Comparison of ENCODE assay signal across 1 cellular context in genomic region chr7:73613954-73614735, GRCh38.
TF ChIP-seq lines count a peak whose summit lies in the region.

No MANE protein-coding gene starts in this region.

TF ChIP-seq in HepG2, 621 proteins besides CTCF, POLR2A, EP300 and RAD21 (continued from another document and continues in another):
- TF ChIP-seq RERE (CRISPR knock-in tag; IDR thresholded peaks at IDR 0.05; ENCODE audit: low read depth) = no peak
- peak; percentile 26; the same call in 1 of the 2 replicates for TF ChIP-seq SOX5 (CRISPR knock-in tag; IDR thresholded peaks at IDR 0.05; ENCODE audit: borderline replicate concordance)
- no peak for TF ChIP-seq SRSF4 (IDR thresholded peaks at IDR 0.05; ENCODE audit: low read depth, low read length, poor library complexity, severe bottlenecking)
- TF ChIP-seq NR2F2 (IDR thresholded peaks at IDR 0.05; ENCODE audit: borderline replicate concordance, low read depth) = no peak
- TF ChIP-seq ZNF142 (CRISPR knock-in tag; IDR thresholded peaks at IDR 0.05) = no peak
- peak; percentile 16; the same call in 1 of the 2 replicates for TF ChIP-seq ZNF441 (CRISPR knock-in tag; IDR thresholded peaks at IDR 0.05; ENCODE audit: borderline replicate concordance)
- TF ChIP-seq TERF1 (CRISPR knock-in tag; IDR thresholded peaks at IDR 0.05) = no peak
- TF ChIP-seq ZFP91 (CRISPR knock-in tag; IDR thresholded peaks at IDR 0.05; ENCODE audit: borderline replicate concordance) = no peak
- TF ChIP-seq CREB1 (IDR thresholded peaks at IDR 0.05) = no peak
- no peak for TF ChIP-seq CREB1 (CRISPR knock-in tag; IDR thresholded peaks at IDR 0.05)
- no peak for TF ChIP-seq KLF12 (CRISPR knock-in tag; IDR thresholded peaks at IDR 0.05; ENCODE audit: borderline replicate concordance)
- 0 out of 2 replicates have a peak, but pooled peaks have one; percentile 57 for TF ChIP-seq SAP130 (CRISPR knock-in tag; IDR thresholded peaks at IDR 0.05; ENCODE audit: low read depth)
- peak; percentile 80 for TF ChIP-seq TEAD3 (CRISPR knock-in tag; optimal IDR thresholded peaks at IDR 0.05; ENCODE audit: borderline replicate concordance)
- TF ChIP-seq ZNF207 (IDR thresholded peaks at IDR 0.05; ENCODE audit: borderline replicate concordance) = no peak
- TF ChIP-seq DMAP1 (CRISPR knock-in tag; IDR thresholded peaks at IDR 0.05) = no peak
- TF ChIP-seq FOXJ3 (CRISPR knock-in tag; IDR thresholded peaks at IDR 0.05; ENCODE audit: borderline replicate concordance) = no peak
- 0 out of 3 replicates have a peak, but pooled peaks have one; percentile 19 for TF ChIP-seq MXI1 (IDR thresholded peaks at IDR 0.05; ENCODE audit: borderline replicate concordance, low read depth, low read length)
- TF ChIP-seq MLX (CRISPR knock-in tag; IDR thresholded peaks at IDR 0.05) = no peak
- TF ChIP-seq SMC3 (IDR thresholded peaks at IDR 0.05; ENCODE audit: low read length) = no peak
- TF ChIP-seq ZFX (CRISPR knock-in tag; IDR thresholded peaks at IDR 0.05; ENCODE audit: low read depth) = peak; percentile 20; the same call in 1 of the 2 replicates
- no peak for TF ChIP-seq SIN3B (IDR thresholded peaks at IDR 0.05; ENCODE audit: low read length)
- TF ChIP-seq ZKSCAN8 (CRISPR knock-in tag; IDR thresholded peaks at IDR 0.05; ENCODE audit: borderline replicate concordance) = no peak
- TF ChIP-seq MTA3 (CRISPR knock-in tag; IDR thresholded peaks at IDR 0.05) = no peak
- no peak for TF ChIP-seq HMGXB4 (CRISPR knock-in tag; IDR thresholded peaks at IDR 0.05; ENCODE audit: borderline replicate concordance in 1 of 2, low read depth in 1 of 2)
- no peak for TF ChIP-seq TEAD2 (CRISPR knock-in tag; IDR thresholded peaks at IDR 0.05)
- no peak for TF ChIP-seq CC2D1A (CRISPR knock-in tag; IDR thresholded peaks at IDR 0.05)
- no peak for TF ChIP-seq PREB (CRISPR knock-in tag; IDR thresholded peaks at IDR 0.05)
- no peak for TF ChIP-seq USF2 (IDR thresholded peaks at IDR 0.05; ENCODE audit: low read depth, low read length)
- no peak for TF ChIP-seq USF2 (CRISPR knock-in tag; IDR thresholded peaks at IDR 0.05; ENCODE audit: borderline replicate concordance)
- TF ChIP-seq ZNF691 (CRISPR knock-in tag; IDR thresholded peaks at IDR 0.05; ENCODE audit: borderline replicate concordance, low read depth) = 0 out of 2 replicates have a peak, but pooled peaks have one; percentile 34
- no peak for TF ChIP-seq EED (CRISPR knock-in tag; IDR thresholded peaks at IDR 0.05)
- TF ChIP-seq TCF7 (IDR thresholded peaks at IDR 0.05; ENCODE audit: low read depth) = peak; percentile 54; the same call in 1 of the 2 replicates
- peak; percentile 44; the same call in 1 of the 2 replicates for TF ChIP-seq ZNF362 (CRISPR knock-in tag; IDR thresholded peaks at IDR 0.05; ENCODE audit: borderline replicate concordance)
- TF ChIP-seq KDM2A (CRISPR knock-in tag; IDR thresholded peaks at IDR 0.05; ENCODE audit: borderline replicate concordance, low read depth) = 0 out of 2 replicates have a peak, but pooled peaks have one; percentile 16
